8 cellular contexts compared by ENCODE assay signal in genomic region chr9:137255448-137256114, GRCh38. TPM values are rescaled to one million over a fixed set of nuclear protein-coding genes. Genes with fewer than 3 reads are reported as not detected.
DNase-seq lines count a peak whose midpoint lies in the region; ATAC-seq and TF ChIP-seq lines count a peak whose summit lies in the region.

No MANE protein-coding gene starts in this region.

- no peak for TF ChIP-seq EP300 in stomach (IDR thresholded peaks at IDR 0.05)

- peak; percentile 69 for DNase-seq in Karpas-422
- DNase-seq in astrocyte of the spinal cord (ENCODE audit: low read depth, low spot score), result peak; percentile 45
- no peak for DNase-seq in kidney epithelial cell (ENCODE audit: low read depth)
- DNase-seq in stomach, result no peak
- DNase-seq in putamen (ENCODE audit: low spot score), result no peak

- peak overlapping the region; percentile 93 for H3K27ac ChIP-seq in BLaER1
- peak overlapping the region; percentile 54 for H3K27ac ChIP-seq in Karpas-422 (ENCODE audit: low read length)
- H3K27ac ChIP-seq in stomach, result peak overlapping the region; percentile 78 to 91 (median 82)

- peak overlapping the region; percentile 94 for H3K9ac ChIP-seq in BLaER1
- peak overlapping the region; percentile 95 for H3K9ac ChIP-seq in Karpas-422 (ENCODE audit: low read length)

- H3K4me3 ChIP-seq in BLaER1 (peak overlapping the region; percentile 99), Karpas-422 (ENCODE audit: low read length) (peak overlapping the region; percentile 99), astrocyte of the spinal cord (ENCODE audit: low read depth, low read length) (peak overlapping the region; percentile 89), kidney epithelial cell (ENCODE audit: low read depth, low read length) (peak overlapping the region; percentile 67), stomach (peak overlapping the region; percentile 94 to 100 (median 98))

- H3K27me3 ChIP-seq in BLaER1 (no peaks in the 10 kb centered on the region), Karpas-422 (ENCODE audit: low read length) (no peaks in the 10 kb centered on the region), kidney epithelial cell (ENCODE audit: control insufficient read depth, insufficient read depth, low read length) (no peaks in the 10 kb centered on the region), stomach (no peaks in the 10 kb centered on the region)

- peaks cover 23% of the 10 kb centered on the region for H4K20me1 ChIP-seq in BLaER1
- H4K20me1 ChIP-seq in Karpas-422 (ENCODE audit: insufficient read depth, low read depth, low read length), result peaks cover 14% of the 10 kb centered on the region; the same call in 1 of the 2 replicates

- no peak for TF ChIP-seq CTCF in astrocyte of the spinal cord (IDR thresholded peaks at IDR 0.05; ENCODE audit: low read depth, low read length)
- TF ChIP-seq CTCF in kidney epithelial cell (IDR thresholded peaks at IDR 0.05; ENCODE audit: insufficient read depth, low read length, poor library complexity, severe bottlenecking), result no peak
- TF ChIP-seq CTCF in stomach (IDR thresholded peaks at IDR 0.05), result no peak

- WGBS in stomach, 5 donors, result 1 to 2% (median 1%) methylated on average over 23 to 51 of the region's 51 CpGs

- ATAC-seq in GM19351 (IDR thresholded peaks at IDR 0.05; ENCODE audit: unreplicated experiment), result peak; percentile 32
- ATAC-seq in GM18520 (IDR thresholded peaks at IDR 0.05; ENCODE audit: unreplicated experiment), result no peak

- H3K79me2 ChIP-seq in Karpas-422 (ENCODE audit: low read length), result peaks cover 19% of the 10 kb centered on the region

- no peak for TF ChIP-seq POLR2A in stomach (IDR thresholded peaks at IDR 0.05)

- peak overlapping the region; percentile 98 for H3K4me2 ChIP-seq in BLaER1
- H3K4me2 ChIP-seq in Karpas-422 (ENCODE audit: low read depth, low read length, poor library complexity, severe bottlenecking), result peak overlapping the region; percentile 75

- intact Hi-C loops in stomach (cut with DNase I; ENCODE audit: low total_unique reads), result no loop called here

- in situ Hi-C loops in astrocyte of the spinal cord (cut with HindIII; ENCODE audit: low sequenced_read_pairs), result no loop called here

- H2AFZ ChIP-seq in Karpas-422 (ENCODE audit: low read length), result no peak overlapping the region

- H3K36me3 ChIP-seq in BLaER1 (peaks cover 33% of the 10 kb centered on the region), Karpas-422 (ENCODE audit: insufficient read depth, low read length) (peaks cover 16% of the 10 kb centered on the region), kidney epithelial cell (ENCODE audit: control insufficient read depth, insufficient read depth, low read length) (no peaks in the 10 kb centered on the region), stomach (peaks cover 4 to 32% (median 26%) of the 10 kb centered on the region in 4 donors)

- H3K9me3 ChIP-seq in BLaER1 (no peaks in the 10 kb centered on the region), Karpas-422 (ENCODE audit: low read length) (no peaks in the 10 kb centered on the region), stomach (no peaks in the 10 kb centered on the region)

- peaks cover 62% of the 10 kb centered on the region for H3K4me1 ChIP-seq in BLaER1
- H3K4me1 ChIP-seq in Karpas-422 (ENCODE audit: low read length), result peaks cover 50% of the 10 kb centered on the region
- H3K4me1 ChIP-seq in stomach, result peaks cover 22 to 51% (median 38%) of the 10 kb centered on the region in 4 donors

- H3K9me2 ChIP-seq in Karpas-422 (replicated peaks; ENCODE audit: insufficient read depth, low read length), result no peaks in the 10 kb centered on the region

RNA-seq across cellular contexts. Expression of gene NELFB, which starts 0.5 kb away (rescaled TPM):
- 17.8 and 42.7 TPM in 2 replicates for total RNA-seq in Karpas-422 (2014; rRNA removed; shearing (Covaris generic); ENCODE audit: low replicate concordance)
- total RNA-seq in kidney epithelial cell (47.3 and 67.0 TPM in 2 replicates), stomach (100 to 1,000 TPM in 1 of 5 donors, 10 to 100 TPM in 4; 11.2 to 134 (median 44.9) TPM)
- 10 to 100 TPM; 29.0 to 38.0 (median 34.2) TPM for polyA plus RNA-seq in stomach

RNA-seq across cellular contexts. Expression of gene STPG3, which starts 4.5 kb away (rescaled TPM):
- 0.61 and 0.86 TPM in 2 replicates for total RNA-seq in Karpas-422 (2014; rRNA removed; shearing (Covaris generic); ENCODE audit: low replicate concordance)
- total RNA-seq in kidney epithelial cell, result not detected in 2 replicates
- not detected for total RNA-seq in stomach
- polyA plus RNA-seq in stomach, result not detected

RNA-seq across cellular contexts. Expression of gene TUBB4B, which starts 14.5 kb away (rescaled TPM):
- total RNA-seq in Karpas-422 (2014; rRNA removed; shearing (Covaris generic); ENCODE audit: low replicate concordance), result 97.1 and 152 TPM in 2 replicates
- total RNA-seq in kidney epithelial cell, result 262 and 275 TPM in 2 replicates
- 100 to 1,000 TPM in 4 of 5 donors, 10 to 100 TPM in 1; 69.4 to 170 (median 115) TPM for total RNA-seq in stomach
- 100 to 1,000 TPM; 188 to 292 (median 215) TPM for polyA plus RNA-seq in stomach

RNA-seq across cellular contexts. Expression of gene TOR4A, which starts 21.9 kb away (rescaled TPM):
- 8.8 and 19.2 TPM in 2 replicates for total RNA-seq in Karpas-422 (2014; rRNA removed; shearing (Covaris generic); ENCODE audit: low replicate concordance)
- total RNA-seq in kidney epithelial cell, result 33.5 and 50.3 TPM in 2 replicates
- total RNA-seq in stomach, result 100 to 1,000 TPM in 1 of 5 donors, 10 to 100 TPM in 3, 1 to 10 TPM in 1; 9.9 to 180 (median 29.9) TPM
- polyA plus RNA-seq in stomach, result 1 to 10 TPM; 5.9 to 8.9 (median 6.0) TPM

RNA-seq across cellular contexts. Expression of gene SLC34A3, which starts 24.9 kb away (rescaled TPM):
- not detected in 2 replicates for total RNA-seq in Karpas-422 (2014; rRNA removed; shearing (Covaris generic); ENCODE audit: low replicate concordance)
- 0.25 TPM in 1 of 2 replicates, not detected in the other for total RNA-seq in kidney epithelial cell
- under 1 TPM in 1 of 5 donors, not detected in 4; 0.18 TPM for total RNA-seq in stomach
- under 1 TPM in 1 of 3 donors, not detected in 2; 0.53 TPM for polyA plus RNA-seq in stomach

Comparison
In these comparisons a context has a peak if more than half of its experiments do, and no peak if none do; other contexts are left out.
1. DNase-seq: peak in Karpas-422 (single experiment) and astrocyte of the spinal cord (single experiment); none in kidney epithelial cell (single experiment), stomach (single experiment) and putamen (single experiment).
2. Peak in every context shown above with its lines, with median percentiles within 50 percentile points of each other: H3K27ac ChIP-seq and H3K4me3 ChIP-seq.